In genomic region chr4:121662225-121662624, GRCh38 we compare ENCODE assay signal across 34 cellular contexts.
"Had no signal": no experiment of that assay in that cellular context is flagged by ENCODE, and none has a peak within 500 bp of the region (broad histone marks: within the 10 kb centered on the region; RNA-seq: fewer than 3 reads in every experiment).

No MANE protein-coding gene starts in this region.

- H3K27me3 ChIP-seq: MG63 had no signal

- H3K9me3 ChIP-seq: MG63 had no signal

- DNase-seq: Karpas-422, Kasumi-1, MG63, MM.1S, MV-4-11, NCI-H1048, NCI-H1092, NCI-H1092 treated with DMSO at 0.1 percent for 48 hours, NCI-H1105, NCI-H1105 treated with DMSO at 0.1 percent for 48 hours, NCI-H1417, NCI-H1417 treated with DMSO at 0.1 percent for 48 hours, NCI-H1436, NCI-H1436 treated with DMSO at 0.1 percent for 48 hours, NCI-H146, NCI-H1694, NCI-H1694 treated with DMSO at 0.1 percent for 48 hours, NCI-H187, NCI-H187 treated with DMSO at 0.1 percent for 48 hours, NCI-H1930, NCI-H2029, NCI-H2029 treated with DMSO at 0.1 percent for 48 hours, NCI-H2081, NCI-H2081 treated with DMSO at 0.1 percent for 48 hours, NCI-H2107, NCI-H2171, NCI-H2171 treated with DMSO at 0.1 percent for 48 hours, NCI-H2227 treated with DMSO at 0.1 percent for 48 hours, NCI-H226, NCI-H345, NCI-H446, NCI-H446 treated with DMSO at 0.1 percent for 48 hours, NCI-H510A, NCI-H510A treated with DMSO at 0.1 percent for 48 hours had no signal

- H3K4me3 ChIP-seq: MG63 had no signal
